In the genomic region with DNA sequence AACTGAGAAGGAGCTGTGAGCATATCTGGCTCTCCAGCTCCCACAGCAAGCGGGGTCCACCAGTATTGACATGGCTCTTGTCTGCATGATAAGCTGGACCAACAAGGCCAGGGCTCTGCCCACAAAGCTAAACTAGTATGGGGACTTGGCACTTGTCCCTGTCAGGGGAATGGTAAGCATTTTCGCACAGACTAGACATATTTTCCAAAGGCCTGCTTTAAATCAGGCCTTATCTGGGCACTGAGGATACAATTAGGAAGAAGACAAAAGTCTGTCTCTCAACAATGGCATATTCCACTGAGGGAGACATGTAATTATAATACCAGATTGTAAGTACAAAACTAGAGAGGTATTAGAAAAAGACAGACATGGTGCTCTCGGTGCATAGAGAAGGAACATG, we compare ENCODE assay signal across 21 cellular contexts. TPM values are rescaled to one million over a fixed set of nuclear protein-coding genes. Genes with fewer than 3 reads are reported as not detected.
DNase-seq lines count a peak whose midpoint lies in the region; ATAC-seq, FAIRE-seq and TF ChIP-seq lines count a peak whose summit lies in the region.
"Had no signal": no experiment of that assay in that cellular context is flagged by ENCODE, and none has a peak within 500 bp of the region (broad histone marks: within the 10 kb centered on the region; RNA-seq: fewer than 3 reads in every experiment).

No MANE protein-coding gene starts in this region.

- no peak overlapping the region for H3K4me2 ChIP-seq in K562 (ENCODE audit: insufficient read depth, low read length)

- WGBS in K562 (ENCODE audit: insufficient coverage, low coverage, missing lambda C conversion rate) = 62% methylated on average over 3 of the region's 3 CpGs

- H3K4me3 Mint-ChIP-seq in T-helper 2 cell treated with Interferon-gamma antibody and Interleukin-4, amounts not matched to agents 5 μg/mL and 100 μg/mL, for 36 hours = no peak overlapping the region
- H3K4me3 Mint-ChIP-seq in T-helper 17 cell = peak overlapping the region; percentile 39

- CTCF ChIA-PET in K562 (lab: Yijun Ruan, JAX; ENCODE audit: low intra/inter-chr PET ratio) = no interaction called here

- peaks cover 8% of the 10 kb centered on the region; the same call in 1 of the 2 replicates for H4K20me1 ChIP-seq in K562 (replicated peaks; ENCODE audit: control insufficient read depth, insufficient read depth, low read length)
- H4K20me1 ChIP-seq: BLaER1 had no signal

- H3K9me3 ChIP-seq in BE2C = no peaks in the 10 kb centered on the region
- H3K9me3 ChIP-seq in T-helper 17 cell (ENCODE audit: control insufficient read depth, low read length, poor library complexity, severe bottlenecking) = no peaks in the 10 kb centered on the region
- H3K9me3 ChIP-seq in K562 (replicated peaks; ENCODE audit: control insufficient read depth, insufficient read depth, low read depth, low read length) = no peaks in the 10 kb centered on the region

- H3K9me3 Mint-ChIP-seq in T-helper 2 cell treated with Interferon-gamma antibody and Interleukin-4, amounts not matched to agents 5 μg/mL and 100 μg/mL, for 36 hours = peaks cover 18% of the 10 kb centered on the region

- no peak for FAIRE-seq in K562 (lab: Jason Lieb, UNC)
- FAIRE-seq: G401.6, GM12878 had no signal

- TF ChIP-seq CTCF in BE2C (IDR thresholded peaks at IDR 0.05; ENCODE audit: low read depth, low read length) (no peak), K562 (IDR thresholded peaks at IDR 0.05 in 2 of 3, conservative IDR thresholded peaks at IDR 0.05 in 1 of 3; ENCODE audit: insufficient read depth in 2 of 3, low read depth in 1 of 3, low read length in 3 of 3) (no peak)

- H2AFZ ChIP-seq in K562 (ENCODE audit: low read depth, low read length) = no peak overlapping the region

- H3K9me1 ChIP-seq in K562 (ENCODE audit: control insufficient read depth, insufficient read depth, low read length) = no peaks in the 10 kb centered on the region

- H3K4me1 ChIP-seq in BE2C (peaks cover 29% of the 10 kb centered on the region), K562 (replicated peaks in 1 of 2; ENCODE audit: control insufficient read depth in 2 of 2, insufficient read depth in 2 of 2, low read length in 2 of 2) (peaks cover 18 to 43% of the 10 kb centered on the region in 2 experiments)

- H3K4me3 ChIP-seq in BE2C (ENCODE audit: low read depth, low read length) (no peak overlapping the region), K562 (no peak overlapping the region)
- H3K4me3 ChIP-seq: BLaER1, GM12878 had no signal

- no peak for DNase-seq in T-helper 2 cell treated with Interferon-gamma antibody and Interleukin-4, amounts not matched to agents 5 μg/mL and 100 μg/mL, for 36 hours (ENCODE audit: low spot score)
- DNase-seq in T-helper 2 cell (no peak), BE2C (peak; percentile 77), T-helper 17 cell (no peak), K562 (ENCODE audit: extremely low read depth in 1 of 4, low spot score in 3 of 4) (no peak), medulla oblongata (ENCODE audit: extremely low spot score) (no peak)
- DNase-seq: 8988T, DND-41, GOT3, KBM-7, NCI-H1436, NCI-H2029, NCI-H2171, NCI-H446, RPMI8226, SIG-M5 had no signal

- H3K79me2 ChIP-seq in K562 (ENCODE audit: control insufficient read depth, insufficient read depth, low read length) = no peaks in the 10 kb centered on the region

- no peak for TF ChIP-seq RAD21 in K562 (CRISPR knock-in tag; conservative IDR thresholded peaks at IDR 0.05 in 1 of 2, IDR thresholded peaks at IDR 0.05 in 1 of 2)

- no peak for TF ChIP-seq POLR2A in K562 (conservative IDR thresholded peaks at IDR 0.05)

- no TSS peak for BruUV-seq in K562 (replicated peaks; lab: Mats Ljungman, UMichigan)

- H3K9ac ChIP-seq in K562 (ENCODE audit: insufficient read depth in 1 of 2, low read depth in 2 of 2, low read length in 2 of 2) = no peak overlapping the region
- H3K9ac ChIP-seq: BLaER1 had no signal

- peaks cover 29% of the 10 kb centered on the region for H3K36me3 Mint-ChIP-seq in T-helper 2 cell treated with Interferon-gamma antibody and Interleukin-4, amounts not matched to agents 5 μg/mL and 100 μg/mL, for 36 hours (ENCODE audit: low read depth)
- no peaks in the 10 kb centered on the region for H3K36me3 Mint-ChIP-seq in T-helper 17 cell (ENCODE audit: low read depth)

- peaks cover 67% of the 10 kb centered on the region for H3K4me1 Mint-ChIP-seq in T-helper 2 cell treated with Interferon-gamma antibody and Interleukin-4, amounts not matched to agents 5 μg/mL and 100 μg/mL, for 36 hours (ENCODE audit: low read depth)
- peaks cover 55% of the 10 kb centered on the region for H3K4me1 Mint-ChIP-seq in T-helper 17 cell

- in situ Hi-C loops in K562 (cut with MboI) = no loop called here

- no peak for TF ChIP-seq EP300 in K562 (IDR thresholded peaks at IDR 0.05; ENCODE audit: low read length)

- H3K27me3 ChIP-seq in BE2C = no peaks in the 10 kb centered on the region
- no peaks in the 10 kb centered on the region for H3K27me3 ChIP-seq in K562 (ENCODE audit: control insufficient read depth in 2 of 2, insufficient read depth in 2 of 2, low read length in 2 of 2)
- H3K27me3 ChIP-seq: BLaER1 had no signal

- no peak overlapping the region for H3K27ac ChIP-seq in K562 (ENCODE audit: extremely low read depth, low read depth, low read length)

- no peak for ATAC-seq in T-helper 17 cell
- ATAC-seq in K562 = no peak
- ATAC-seq in HG02623 (IDR thresholded peaks at IDR 0.05; ENCODE audit: unreplicated experiment) = no peak
- ATAC-seq in GM19455 (IDR thresholded peaks at IDR 0.05; ENCODE audit: unreplicated experiment) = no peak
- ATAC-seq: GM12878 had no signal

- no peaks in the 10 kb centered on the region for H3K27me3 Mint-ChIP-seq in T-helper 2 cell treated with Interferon-gamma antibody and Interleukin-4, amounts not matched to agents 5 μg/mL and 100 μg/mL, for 36 hours (ENCODE audit: low read depth)
- no peaks in the 10 kb centered on the region for H3K27me3 Mint-ChIP-seq in T-helper 17 cell

- H3K36me3 ChIP-seq in BE2C = no peaks in the 10 kb centered on the region
- H3K36me3 ChIP-seq in K562 (ENCODE audit: control insufficient read depth, insufficient read depth, low read length) = no peaks in the 10 kb centered on the region; the same call in 2 of the 3 replicates
- H3K36me3 ChIP-seq: BLaER1 had no signal

- POLR2A ChIA-PET in K562 (lab: Yijun Ruan, JAX) = interaction anchor here (1.1 to 1.2 kb wide), 2 partner anchors 9 to 17 kb away, joined by 3 to 5 read pairs; no protein-coding TSS in a partner anchor

- intact Hi-C loops in K562 (cut with micrococcal nuclease) = no loop called here

- peak overlapping the region; percentile 58 for H3K27ac Mint-ChIP-seq in T-helper 2 cell treated with Interferon-gamma antibody and Interleukin-4, amounts not matched to agents 5 μg/mL and 100 μg/mL, for 36 hours
- H3K27ac Mint-ChIP-seq in T-helper 17 cell = peak overlapping the region; percentile 97

TF ChIP-seq in K562, 482 proteins besides CTCF, POLR2A, EP300 and RAD21:
- no peak for TF ChIP-seq ZNF140 (CRISPR knock-in tag; IDR thresholded peaks at IDR 0.05)
- TF ChIP-seq CBFA2T3 (IDR thresholded peaks at IDR 0.05) = peak; percentile 18
- no peak for TF ChIP-seq STAT5A (IDR thresholded peaks at IDR 0.05; ENCODE audit: borderline replicate concordance, low read length)
TF ChIP-seq in K562: peak in this region for 1.

RNA-seq across cellular contexts. Expression of a gene that starts 32.1 kb away (rescaled TPM):
- polyA plus RNA-seq in BE2C (2012; ENCODE audit: insufficient read depth, insufficient read length, low read depth) = not detected
- total RNA-seq in T-helper 17 cell (not detected), K562 (2014; rRNA removed) (not detected in 2 replicates), K562 (2014; rRNA removed; fragmentation: Illumina TruSeq; extraction: Trizol) (not detected in 2 replicates), K562 (2015; rRNA removed; fragmentation: Illumina TruSeq; extraction: Trizol) (0.25 TPM in 1 of 2 replicates, not detected in the other), K562 (2021) (0.29 TPM in 1 of 2 replicates, not detected in the other)
- total RNA-seq in K562 (2011; cell fraction: chromatin; rRNA removed; ENCODE audit: low replicate concordance) = not detected in 2 replicates
- not detected in 2 replicates for total RNA-seq in K562 (2011; cell fraction: nucleolus; rRNA removed)
- total RNA-seq in K562 (2011; cell fraction: nucleoplasm; rRNA removed) = not detected in 2 replicates
- polyA plus RNA-seq in K562 (2011; rRNA removed) (not detected in 2 replicates), K562 (2014; fragmentation: Illumina TruSeq; extraction: Trizol) (not detected in 2 replicates), K562 (2014; fragmentation: Nextera tagmentation; extraction: Ambion mirVana) (not detected), K562 (2014; rRNA removed) (not detected in 2 replicates)
- polyA plus RNA-seq in K562 (2011; cell fraction: cytosol; rRNA removed) = not detected in 2 replicates
- 0.30 TPM in 1 of 2 replicates, not detected in the other for polyA plus RNA-seq in K562 (2011; cell fraction: nucleus; rRNA removed)
- 0.13 TPM in 1 of 2 replicates, not detected in the other for polyA plus RNA-seq in K562 (2012)
- polyA minus RNA-seq in K562 (2011; rRNA and poly(A)+ RNA removed) = not detected in 2 replicates
- not detected in 2 replicates for polyA minus RNA-seq in K562 (2011; cell fraction: cytosol; rRNA and poly(A)+ RNA removed)
- polyA minus RNA-seq in K562 (2011; cell fraction: nucleus; rRNA and poly(A)+ RNA removed) = not detected in 2 replicates

RNA-seq across cellular contexts. Expression of a gene that starts 45.2 kb away (rescaled TPM):
- not detected for polyA plus RNA-seq in BE2C (2012; ENCODE audit: insufficient read depth, insufficient read length, low read depth)
- total RNA-seq in T-helper 17 cell (not detected), K562 (2014; rRNA removed) (not detected in 2 replicates), K562 (2014; rRNA removed; fragmentation: Illumina TruSeq; extraction: Trizol) (not detected in 2 replicates), K562 (2015; rRNA removed; fragmentation: Illumina TruSeq; extraction: Trizol) (not detected in 2 replicates), K562 (2021) (not detected in 2 replicates)
- total RNA-seq in K562 (2011; cell fraction: chromatin; rRNA removed; ENCODE audit: low replicate concordance) = not detected in 2 replicates
- total RNA-seq in K562 (2011; cell fraction: nucleolus; rRNA removed) = not detected in 2 replicates
- total RNA-seq in K562 (2011; cell fraction: nucleoplasm; rRNA removed) = not detected in 2 replicates
- polyA plus RNA-seq in K562 (2011; rRNA removed) (not detected in 2 replicates), K562 (2014; fragmentation: Illumina TruSeq; extraction: Trizol) (not detected in 2 replicates), K562 (2014; fragmentation: Nextera tagmentation; extraction: Ambion mirVana) (not detected), K562 (2014; rRNA removed) (not detected in 2 replicates)
- not detected in 2 replicates for polyA plus RNA-seq in K562 (2011; cell fraction: cytosol; rRNA removed)
- polyA plus RNA-seq in K562 (2011; cell fraction: nucleus; rRNA removed) = not detected in 2 replicates
- polyA plus RNA-seq in K562 (2012) = 0.08 and 0.12 TPM in 2 replicates
- polyA minus RNA-seq in K562 (2011; rRNA and poly(A)+ RNA removed) = not detected in 2 replicates
- not detected in 2 replicates for polyA minus RNA-seq in K562 (2011; cell fraction: cytosol; rRNA and poly(A)+ RNA removed)
- not detected in 2 replicates for polyA minus RNA-seq in K562 (2011; cell fraction: nucleus; rRNA and poly(A)+ RNA removed)
- total RNA-seq: GM12878 had no signal
- polyA plus RNA-seq: GM12878 had no signal
